ENCODE assay signal across 9 cellular contexts in genomic region chr7:149599636-149600206, GRCh38.
A peak's percentile ranks its signal among the peaks of the same experiment; 100 is the strongest.
DNase-seq lines count a peak whose midpoint lies in the region; ATAC-seq and TF ChIP-seq lines count a peak whose summit lies in the region.
"Had no signal": no experiment of that assay in that cellular context is flagged by ENCODE, and none has a peak within 500 bp of the region (broad histone marks: within the 10 kb centered on the region; RNA-seq: fewer than 3 reads in every experiment).

No MANE protein-coding gene starts in this region.

- no peaks in the 10 kb centered on the region for H3F3A ChIP-seq in OCI-LY1 (ENCODE audit: insufficient read depth, low read length)

- H3K36me3 ChIP-seq in OCI-LY1 (ENCODE audit: insufficient read depth, low read length): peaks cover 76% of the 10 kb centered on the region
- peaks cover 32% of the 10 kb centered on the region for H3K36me3 ChIP-seq in neutrophil

- no peaks in the 10 kb centered on the region for H4K20me1 ChIP-seq in OCI-LY1 (ENCODE audit: insufficient read depth, low read length)

- ATAC-seq in HG02571 (IDR thresholded peaks at IDR 0.05; ENCODE audit: unreplicated experiment) (peak; percentile 36), GM19328 (IDR thresholded peaks at IDR 0.05; ENCODE audit: unreplicated experiment) (no peak), HG02973 (IDR thresholded peaks at IDR 0.05; ENCODE audit: unreplicated experiment) (no peak)

- peak overlapping the region; percentile 6 for H3K4me3 ChIP-seq in OCI-LY1 (ENCODE audit: low read depth, low read length, poor library complexity, severe bottlenecking)
- peak overlapping the region; percentile 17 to 28 for H3K4me3 ChIP-seq in neutrophil (ENCODE audit: low read depth in 1 of 2, low read length in 1 of 2)
- H3K4me3 ChIP-seq: upper lobe of left lung had no signal

- H3K4me1 Mint-ChIP-seq in activated CD4-positive, alpha-beta T cell treated with anti-CD3 and anti-CD28 coated beads, Interleukin-2, amount 10 ng/mL, durations not matched to agents 7 days and 5 days: peaks cover 55% of the 10 kb centered on the region

- peak overlapping the region; percentile 56 for H3K4me3 Mint-ChIP-seq in activated CD4-positive, alpha-beta T cell treated with anti-CD3 and anti-CD28 coated beads, Interleukin-2, amount 10 ng/mL, durations not matched to agents 7 days and 5 days

- H3K36me3 Mint-ChIP-seq in activated CD4-positive, alpha-beta T cell treated with anti-CD3 and anti-CD28 coated beads, Interleukin-2, amount 10 ng/mL, durations not matched to agents 7 days and 5 days (ENCODE audit: low read depth): peaks cover 63% of the 10 kb centered on the region

- no peaks in the 10 kb centered on the region for H3K27me3 Mint-ChIP-seq in activated CD4-positive, alpha-beta T cell treated with anti-CD3 and anti-CD28 coated beads, Interleukin-2, amount 10 ng/mL, durations not matched to agents 7 days and 5 days

- CTCF ChIA-PET in activated CD4-positive, alpha-beta T cell treated with anti-CD3 and anti-CD28 coated beads, Interleukin-2, amount 10 ng/mL, durations not matched to agents 7 days and 5 days (lab: Charles Lee): interaction anchor here (0.8 to 1.6 kb wide), 5 partner anchors 11 to 178 kb away, joined by 3 to 5 read pairs (median 4); no protein-coding TSS in a partner anchor

- peak overlapping the region; percentile 11 for H3K27ac ChIP-seq in OCI-LY1 (ENCODE audit: low read depth, low read length, poor library complexity, severe bottlenecking)
- peak overlapping the region; percentile 74 for H3K27ac ChIP-seq in neutrophil
- H3K27ac ChIP-seq: upper lobe of left lung had no signal

- no peaks in the 10 kb centered on the region for H3K9me3 Mint-ChIP-seq in activated CD4-positive, alpha-beta T cell treated with anti-CD3 and anti-CD28 coated beads, Interleukin-2, amount 10 ng/mL, durations not matched to agents 7 days and 5 days

- peak overlapping the region; percentile 91 for H3K27ac Mint-ChIP-seq in activated CD4-positive, alpha-beta T cell treated with anti-CD3 and anti-CD28 coated beads, Interleukin-2, amount 10 ng/mL, durations not matched to agents 7 days and 5 days

- H3K27me3 ChIP-seq in OCI-LY1 (ENCODE audit: insufficient read depth, low read length) (no peaks in the 10 kb centered on the region), neutrophil (no peaks in the 10 kb centered on the region)
- H3K27me3 ChIP-seq: upper lobe of left lung had no signal

- peaks cover 23% of the 10 kb centered on the region for H3K4me1 ChIP-seq in OCI-LY1 (ENCODE audit: insufficient read depth, low read length, severe bottlenecking)
- peaks cover 17 to 28% of the 10 kb centered on the region in 2 experiments for H3K4me1 ChIP-seq in neutrophil (ENCODE audit: control insufficient read depth in 1 of 2, insufficient read depth in 1 of 2, low read depth in 1 of 2, low read length in 1 of 2)

- DNase-seq in activated CD4-positive, alpha-beta T cell treated with anti-CD3 and anti-CD28 coated beads, Interleukin-2, amount 10 ng/mL, durations not matched to agents 7 days and 5 days: peak; percentile 13
- no peak for DNase-seq in activated CD4-positive, alpha-beta T cell treated with anti-CD3 and anti-CD28 coated beads for 1 hour
- DNase-seq in stimulated activated CD4-positive, alpha-beta T cell treated with anti-CD3 and anti-CD28 coated beads, Interleukin-2, amount 100 ng/mL, for 48 hours: no peak
- DNase-seq: upper lobe of left lung had no signal

- no peaks in the 10 kb centered on the region for H3K9me2 ChIP-seq in OCI-LY1 (ENCODE audit: low read depth, low read length)

- peak overlapping the region; percentile 36 for H3K4me2 ChIP-seq in OCI-LY1 (ENCODE audit: low read length)

- H3K79me2 ChIP-seq in OCI-LY1 (ENCODE audit: insufficient read depth, low read length): no peaks in the 10 kb centered on the region

- H3K9me3 ChIP-seq in OCI-LY1 (ENCODE audit: low read length) (no peaks in the 10 kb centered on the region), neutrophil (no peaks in the 10 kb centered on the region)
- H3K9me3 ChIP-seq: upper lobe of left lung had no signal

- POLR2A ChIA-PET in activated CD4-positive, alpha-beta T cell treated with anti-CD3 and anti-CD28 coated beads, Interleukin-2, amount 10 ng/mL, durations not matched to agents 7 days and 5 days (lab: Charles Lee): interaction anchor here (0.7 kb wide), 1 partner anchor 177 kb away, joined by 4 read pairs; no protein-coding TSS in a partner anchor

- no peak overlapping the region for H2AFZ ChIP-seq in OCI-LY1 (ENCODE audit: low read length)

- no peak overlapping the region for H3K9ac ChIP-seq in OCI-LY1 (ENCODE audit: low read length)

- TF ChIP-seq CTCF in OCI-LY1 (IDR thresholded peaks at IDR 0.05; ENCODE audit: low read length): no peak
- no peak for TF ChIP-seq CTCF in neutrophil (IDR thresholded peaks at IDR 0.05)
